12 cellular contexts compared by ENCODE assay signal in genomic region chr14:61719344-61720301, GRCh38. TPM values are rescaled to one million over a fixed set of nuclear protein-coding genes. Genes with fewer than 3 reads are reported as not detected.
DNase-seq lines count a peak whose midpoint lies in the region; ATAC-seq and TF ChIP-seq lines count a peak whose summit lies in the region.
"Had no signal": no experiment of that assay in that cellular context is flagged by ENCODE, and none has a peak within 500 bp of the region (broad histone marks: within the 10 kb centered on the region; RNA-seq: fewer than 3 reads in every experiment).

No MANE protein-coding gene starts in this region.

- peak overlapping the region; percentile 66 for H3K27ac Mint-ChIP-seq in activated CD8-positive, alpha-beta memory T cell treated with anti-CD3 and anti-CD28 coated beads, Interleukin-2, amount 10 ng/mL, durations not matched to agents 7 days and 5 days
- H3K27ac Mint-ChIP-seq in stimulated activated naive B cell treated with anti-CD40 and anti-IgM and Interleukin-4, amounts not matched to agents 10 μg/mL and 1 μg/mL and 100 μg/mL, for 72 hours = peak overlapping the region; percentile 69

- no peak for DNase-seq in activated CD8-positive, alpha-beta memory T cell treated with anti-CD3 and anti-CD28 coated beads, Interleukin-2, amount 10 ng/mL, durations not matched to agents 7 days and 5 days
- no peak for DNase-seq in activated CD8-positive, alpha-beta memory T cell treated with anti-CD3 and anti-CD28 coated beads, Interleukin-2, amount 50 U/mL, for 48 hours
- DNase-seq in epithelial cell of proximal tubule (ENCODE audit: low read depth) (no peak), superior temporal gyrus (ENCODE audit: extremely low spot score) (no peak), NCI-H510A treated with DMSO at 0.1 percent for 48 hours (lab: John Stamatoyannopoulos, UW) (no peak), SKM-1 treated with dmso at 0.1 percent for 144 hours (lab: John Stamatoyannopoulos, UW; ENCODE audit: unreplicated experiment) (no peak)
- DNase-seq in stimulated activated naive B cell treated with anti-CD40 and anti-IgM and Interleukin-4, amounts not matched to agents 10 μg/mL and 1 μg/mL and 100 μg/mL, for 72 hours = no peak
- DNase-seq: NCI-H446; stimulated activated CD4-positive, alpha-beta T cell treated with anti-CD3 and anti-CD28 coated beads, Interleukin-4, amount 100 ng/mL, for 1 hour; T-helper 9 cell had no signal

- no peak overlapping the region for H3K4me3 Mint-ChIP-seq in activated CD8-positive, alpha-beta memory T cell treated with anti-CD3 and anti-CD28 coated beads, Interleukin-2, amount 10 ng/mL, durations not matched to agents 7 days and 5 days
- peak overlapping the region; percentile 39 to 50 for H3K4me3 Mint-ChIP-seq in stimulated activated naive B cell treated with anti-CD40 and anti-IgM and Interleukin-4, amounts not matched to agents 10 μg/mL and 1 μg/mL and 100 μg/mL, for 72 hours

- no peaks in the 10 kb centered on the region for H3K9me3 Mint-ChIP-seq in activated CD8-positive, alpha-beta memory T cell treated with anti-CD3 and anti-CD28 coated beads, Interleukin-2, amount 10 ng/mL, durations not matched to agents 7 days and 5 days (ENCODE audit: low read depth)
- no peaks in the 10 kb centered on the region for H3K9me3 Mint-ChIP-seq in stimulated activated naive B cell treated with anti-CD40 and anti-IgM and Interleukin-4, amounts not matched to agents 10 μg/mL and 1 μg/mL and 100 μg/mL, for 72 hours

- TF ChIP-seq CTCF in epithelial cell of proximal tubule (conservative IDR thresholded peaks at IDR 0.05; ENCODE audit: low read depth, low read length) = no peak

- H3K36me3 Mint-ChIP-seq in activated CD8-positive, alpha-beta memory T cell treated with anti-CD3 and anti-CD28 coated beads, Interleukin-2, amount 10 ng/mL, durations not matched to agents 7 days and 5 days = peaks cover 30% of the 10 kb centered on the region
- peaks cover 11 to 31% of the 10 kb centered on the region in 2 donors for H3K36me3 Mint-ChIP-seq in stimulated activated naive B cell treated with anti-CD40 and anti-IgM and Interleukin-4, amounts not matched to agents 10 μg/mL and 1 μg/mL and 100 μg/mL, for 72 hours

- H3K27me3 Mint-ChIP-seq in activated CD8-positive, alpha-beta memory T cell treated with anti-CD3 and anti-CD28 coated beads, Interleukin-2, amount 10 ng/mL, durations not matched to agents 7 days and 5 days = no peaks in the 10 kb centered on the region
- no peaks in the 10 kb centered on the region for H3K27me3 Mint-ChIP-seq in stimulated activated naive B cell treated with anti-CD40 and anti-IgM and Interleukin-4, amounts not matched to agents 10 μg/mL and 1 μg/mL and 100 μg/mL, for 72 hours

- peaks cover 54% of the 10 kb centered on the region for H3K4me1 Mint-ChIP-seq in activated CD8-positive, alpha-beta memory T cell treated with anti-CD3 and anti-CD28 coated beads, Interleukin-2, amount 10 ng/mL, durations not matched to agents 7 days and 5 days
- H3K4me1 Mint-ChIP-seq in stimulated activated naive B cell treated with anti-CD40 and anti-IgM and Interleukin-4, amounts not matched to agents 10 μg/mL and 1 μg/mL and 100 μg/mL, for 72 hours = peaks cover 33 to 63% of the 10 kb centered on the region in 2 donors

- peak overlapping the region; percentile 52 for H3K4me3 ChIP-seq in epithelial cell of proximal tubule (ENCODE audit: low read depth, low read length)
- H3K4me3 ChIP-seq: ascending aorta had no signal

- CTCF ChIA-PET in activated CD8-positive, alpha-beta memory T cell treated with anti-CD3 and anti-CD28 coated beads, Interleukin-2, amount 10 ng/mL, durations not matched to agents 7 days and 5 days (lab: Charles Lee) = interaction anchor here (0.9 to 1.5 kb wide), 8 partner anchors 9 to 248 kb away, joined by 3 to 6 read pairs (median 3); partner anchors contain the start of gene HIF1A

- peak; percentile 54 for ATAC-seq in activated CD8-positive, alpha-beta memory T cell treated with anti-CD3 and anti-CD28 coated beads, Interleukin-2, amount 10 ng/mL, durations not matched to agents 7 days and 5 days
- ATAC-seq in SK-N-SH treated with all-trans-retinoic acid at 6 μM for 48 hours = 0 out of 3 replicates have a peak, but pooled peaks have one; percentile 19
- peak; percentile 39 to 46 for ATAC-seq in stimulated activated naive B cell treated with anti-CD40 and anti-IgM and Interleukin-4, amounts not matched to agents 10 μg/mL and 1 μg/mL and 100 μg/mL, for 72 hours (replicated peaks)

TF ChIP-seq in SK-N-SH treated with all-trans-retinoic acid at 6 μM for 48 hours, 23 proteins besides CTCF, POLR2A, EP300 and RAD21:
- TF ChIP-seq TCF4 (CRISPR knock-in tag; IDR thresholded peaks at IDR 0.05; ENCODE audit: borderline replicate concordance) = no peak
- TF ChIP-seq CSRNP3 (CRISPR knock-in tag; IDR thresholded peaks at IDR 0.05) = no peak
- no peak for TF ChIP-seq ZNF8 (CRISPR knock-in tag; IDR thresholded peaks at IDR 0.05)
- TF ChIP-seq ARNTL (CRISPR knock-in tag; IDR thresholded peaks at IDR 0.05; ENCODE audit: borderline replicate concordance, low read depth) = no peak
- TF ChIP-seq TSHZ2 (CRISPR knock-in tag; IDR thresholded peaks at IDR 0.05) = no peak
- no peak for TF ChIP-seq ZNF70 (CRISPR knock-in tag; IDR thresholded peaks at IDR 0.05)
- no peak for TF ChIP-seq TOX (CRISPR knock-in tag; IDR thresholded peaks at IDR 0.05; ENCODE audit: borderline replicate concordance)
- TF ChIP-seq ZNF565 (CRISPR knock-in tag; conservative IDR thresholded peaks at IDR 0.05; ENCODE audit: low read depth) = no peak
- no peak for TF ChIP-seq SNAI2 (CRISPR knock-in tag; IDR thresholded peaks at IDR 0.05)
- no peak for TF ChIP-seq BACH2 (CRISPR knock-in tag; IDR thresholded peaks at IDR 0.05; ENCODE audit: borderline replicate concordance)
- TF ChIP-seq RARB (CRISPR knock-in tag; IDR thresholded peaks at IDR 0.05) = no peak
- no peak for TF ChIP-seq PPARA (CRISPR knock-in tag; IDR thresholded peaks at IDR 0.05; ENCODE audit: borderline replicate concordance)
- no peak for TF ChIP-seq GLIS3 (CRISPR knock-in tag; IDR thresholded peaks at IDR 0.05)
- TF ChIP-seq ZFP3 (CRISPR knock-in tag; IDR thresholded peaks at IDR 0.05) = no peak

RNA-seq across cellular contexts. Expression of gene HIF1A, which starts 24.3 kb away (rescaled TPM):
- 100 to 1,000 TPM; 134 to 158 TPM for total RNA-seq in activated CD8-positive, alpha-beta memory T cell treated with anti-CD3 and anti-CD28 coated beads, Interleukin-2, amount 10 ng/mL, durations not matched to agents 7 days and 5 days
- 268 and 338 TPM in 2 replicates for total RNA-seq in epithelial cell of proximal tubule

RNA-seq across cellular contexts. Expression of gene SNAPC1, which starts 42.6 kb away (rescaled TPM):
- 1 to 10 TPM; 5.1 to 5.8 TPM for total RNA-seq in activated CD8-positive, alpha-beta memory T cell treated with anti-CD3 and anti-CD28 coated beads, Interleukin-2, amount 10 ng/mL, durations not matched to agents 7 days and 5 days
- 26.4 and 30.6 TPM in 2 replicates for total RNA-seq in epithelial cell of proximal tubule
